Comparison of ENCODE assay signal across 11 cellular contexts in the genomic region with DNA sequence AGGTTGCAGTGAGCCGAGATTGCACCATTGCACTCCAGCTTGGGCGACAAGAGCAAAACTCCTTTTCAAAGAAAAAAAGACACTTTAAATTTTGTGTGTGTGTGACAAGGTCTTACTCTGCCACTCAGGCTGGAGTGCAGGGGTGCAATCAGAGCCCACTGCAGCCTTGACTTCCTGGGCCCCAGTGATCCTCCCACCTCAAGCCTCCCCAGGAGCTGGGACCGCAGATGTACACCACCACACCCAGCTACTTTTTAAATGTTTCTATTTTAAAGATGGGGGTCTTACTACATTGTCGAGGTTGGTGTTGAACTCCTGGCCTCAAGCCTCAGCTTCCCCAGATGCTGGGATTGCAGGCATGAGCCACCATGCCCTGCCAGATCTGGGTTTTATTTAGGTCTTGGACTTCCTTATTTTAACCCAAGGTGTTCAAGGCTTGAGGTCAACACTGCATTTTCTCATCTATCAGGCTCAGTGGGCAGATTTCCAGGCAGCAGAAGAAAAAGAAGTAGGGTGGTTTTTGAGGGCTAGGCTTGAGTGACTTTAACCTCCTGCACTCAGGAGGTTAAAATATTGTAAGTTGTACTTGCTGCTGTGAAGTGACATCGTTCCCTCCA.
DNase-seq lines count a peak whose midpoint lies in the region; ATAC-seq and TF ChIP-seq lines count a peak whose summit lies in the region.
"Had no signal": no experiment of that assay in that cellular context is flagged by ENCODE, and none has a peak within 500 bp of the region (broad histone marks: within the 10 kb centered on the region; RNA-seq: fewer than 3 reads in every experiment).

No MANE protein-coding gene starts in this region.

- peak overlapping the region; percentile 17 for H3K4me3 Mint-ChIP-seq in activated T-helper 1 cell treated with anti-CD3 and anti-CD28 coated beads, Interleukin-12 subunit alpha, Interleukin-12 subunit beta, Interleukin-2, Interleukin-4 antibody, amounts not matched to agents 30 ng/mL and 10 ng/mL and 1 ng/mL, durations not matched to agents 14 hours and 24 hours and 36 hours

- peak; percentile 91 for ATAC-seq in GM19351 (IDR thresholded peaks at IDR 0.05; ENCODE audit: unreplicated experiment)
- peak; percentile 88 for ATAC-seq in HG03103 (IDR thresholded peaks at IDR 0.05; ENCODE audit: low read depth, unreplicated experiment)
- no peak for ATAC-seq in GM18873 (IDR thresholded peaks at IDR 0.05; ENCODE audit: low FRiP score, unreplicated experiment)
- no peak for ATAC-seq in esophagus mucosa
- ATAC-seq in GM21825 (IDR thresholded peaks at IDR 0.05; ENCODE audit: unreplicated experiment), result no peak

- DNase-seq in GM06990 (ENCODE audit: extremely low read depth, insufficient read length) (peak; percentile 45), HEK293T (ENCODE audit: extremely low spot score) (no peak)
- no peak for DNase-seq in activated T-helper 1 cell treated with anti-CD3 and anti-CD28 coated beads, Interleukin-12 subunit alpha, Interleukin-12 subunit beta, Interleukin-2, Interleukin-4 antibody, amounts not matched to agents 30 ng/mL and 10 ng/mL and 1 ng/mL, durations not matched to agents 14 hours and 24 hours and 36 hours (ENCODE audit: low spot score)
- DNase-seq: central memory CD4-positive, alpha-beta T cell; DND-41 had no signal

- POLR2A ChIA-PET in HEK293T (lab: Yijun Ruan, JAX), result no interaction called here

- H3K4me3 ChIP-seq in GM06990 (replicated peaks; ENCODE audit: low read depth, low read length), result no peak overlapping the region

- H3K27me3 ChIP-seq in GM06990 (replicated peaks; ENCODE audit: control insufficient read depth, insufficient read depth, low read length), result no peaks in the 10 kb centered on the region

- CTCF ChIA-PET in HEK293T (lab: Yijun Ruan, JAX), result no interaction called here

- peak overlapping the region; percentile 64 for H3K27ac Mint-ChIP-seq in activated T-helper 1 cell treated with anti-CD3 and anti-CD28 coated beads, Interleukin-12 subunit alpha, Interleukin-12 subunit beta, Interleukin-2, Interleukin-4 antibody, amounts not matched to agents 30 ng/mL and 10 ng/mL and 1 ng/mL, durations not matched to agents 14 hours and 24 hours and 36 hours
- H3K27ac Mint-ChIP-seq: progenitor cell of endocrine pancreas had no signal

- no peaks in the 10 kb centered on the region; the same call in none of the 2 replicates for H3K36me3 ChIP-seq in GM06990 (ENCODE audit: control insufficient read depth, insufficient read depth, low read length)

- no peak for TF ChIP-seq CTCF in GM06990 (IDR thresholded peaks at IDR 0.05; ENCODE audit: insufficient read depth, low read length, poor library complexity, severe bottlenecking)

- H3K27me3 Mint-ChIP-seq in activated T-helper 1 cell treated with anti-CD3 and anti-CD28 coated beads, Interleukin-12 subunit alpha, Interleukin-12 subunit beta, Interleukin-2, Interleukin-4 antibody, amounts not matched to agents 30 ng/mL and 10 ng/mL and 1 ng/mL, durations not matched to agents 14 hours and 24 hours and 36 hours (ENCODE audit: insufficient read depth), result no peaks in the 10 kb centered on the region
- H3K27me3 Mint-ChIP-seq: progenitor cell of endocrine pancreas had no signal

- H3K36me3 Mint-ChIP-seq in activated T-helper 1 cell treated with anti-CD3 and anti-CD28 coated beads, Interleukin-12 subunit alpha, Interleukin-12 subunit beta, Interleukin-2, Interleukin-4 antibody, amounts not matched to agents 30 ng/mL and 10 ng/mL and 1 ng/mL, durations not matched to agents 14 hours and 24 hours and 36 hours (ENCODE audit: low read depth), result peaks cover 39% of the 10 kb centered on the region

- H3K9me3 Mint-ChIP-seq in activated T-helper 1 cell treated with anti-CD3 and anti-CD28 coated beads, Interleukin-12 subunit alpha, Interleukin-12 subunit beta, Interleukin-2, Interleukin-4 antibody, amounts not matched to agents 30 ng/mL and 10 ng/mL and 1 ng/mL, durations not matched to agents 14 hours and 24 hours and 36 hours, result peaks cover 5% of the 10 kb centered on the region

- peaks cover 26% of the 10 kb centered on the region for H3K4me1 Mint-ChIP-seq in activated T-helper 1 cell treated with anti-CD3 and anti-CD28 coated beads, Interleukin-12 subunit alpha, Interleukin-12 subunit beta, Interleukin-2, Interleukin-4 antibody, amounts not matched to agents 30 ng/mL and 10 ng/mL and 1 ng/mL, durations not matched to agents 14 hours and 24 hours and 36 hours (ENCODE audit: low read depth)

- intact Hi-C loops in activated T-helper 1 cell treated with anti-CD3 and anti-CD28 coated beads, Interleukin-12 subunit alpha, Interleukin-12 subunit beta, Interleukin-2, Interleukin-4 antibody, amounts not matched to agents 30 ng/mL and 10 ng/mL and 1 ng/mL, durations not matched to agents 14 hours and 24 hours and 36 hours (cut with micrococcal nuclease), result no loop called here

TF ChIP-seq in HEK293T, 16 proteins besides CTCF, POLR2A, EP300 and RAD21:
- TF ChIP-seq TARDBP (IDR thresholded peaks at IDR 0.05) (no peak), ARNT (IDR thresholded peaks at IDR 0.05) (no peak), BHLHE40 (IDR thresholded peaks at IDR 0.05; ENCODE audit: borderline replicate concordance) (no peak), FOXA1 (IDR thresholded peaks at IDR 0.05) (no peak), NFRKB (IDR thresholded peaks at IDR 0.05) (no peak), ZNF384 (IDR thresholded peaks at IDR 0.05) (no peak), FOXK2 (IDR thresholded peaks at IDR 0.05) (no peak), LEF1 (IDR thresholded peaks at IDR 0.05; ENCODE audit: borderline replicate concordance) (no peak)
- TF ChIP-seq, protein P1, sequence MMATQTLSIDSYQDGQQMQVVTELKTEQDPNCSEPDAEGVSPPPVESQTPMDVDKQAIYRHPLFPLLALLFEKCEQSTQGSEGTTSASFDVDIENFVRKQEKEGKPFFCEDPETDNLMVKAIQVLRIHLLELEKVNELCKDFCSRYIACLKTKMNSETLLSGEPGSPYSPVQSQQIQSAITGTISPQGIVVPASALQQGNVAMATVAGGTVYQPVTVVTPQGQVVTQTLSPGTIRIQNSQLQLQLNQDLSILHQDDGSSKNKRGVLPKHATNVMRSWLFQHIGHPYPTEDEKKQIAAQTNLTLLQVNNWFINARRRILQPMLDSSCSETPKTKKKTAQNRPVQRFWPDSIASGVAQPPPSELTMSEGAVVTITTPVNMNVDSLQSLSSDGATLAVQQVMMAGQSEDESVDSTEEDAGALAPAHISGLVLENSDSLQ (IDR thresholded peaks at IDR 0.05), result no peak

Comparison
In these comparisons a context has a peak if more than half of its experiments do, and no peak if none do; other contexts are left out.
1. ATAC-seq: peak in GM19351 (single experiment) and HG03103 (single experiment); none in GM18873 (single experiment), esophagus mucosa (single experiment) and GM21825 (single experiment).